In genomic region chr6:148816117-148816516, GRCh38 we compare ENCODE assay signal across 2 cellular contexts.
TF ChIP-seq lines count a peak whose summit lies in the region.

No MANE protein-coding gene starts in this region.

TF ChIP-seq in HepG2, 621 proteins besides CTCF, POLR2A, EP300 and RAD21 (continued from another document):
- 0 out of 2 replicates have a peak, but pooled peaks have one; percentile 8 for TF ChIP-seq MNT (IDR thresholded peaks at IDR 0.05)

TF ChIP-seq in H1, 55 proteins besides CTCF, POLR2A, EP300 and RAD21 (continued from another document):
- TF ChIP-seq BCL11A (IDR thresholded peaks at IDR 0.05; ENCODE audit: low read depth in 2 of 2, low read length in 2 of 2) = no peak
- no peak for TF ChIP-seq EZH2 (IDR thresholded peaks at IDR 0.05; ENCODE audit: low read depth, low read length, severe bottlenecking)
- no peak for TF ChIP-seq NRF1 (IDR thresholded peaks at IDR 0.05; ENCODE audit: low read depth, low read length)
- TF ChIP-seq SIN3A (conservative IDR thresholded peaks at IDR 0.05 in 1 of 2, IDR thresholded peaks at IDR 0.05 in 1 of 2; ENCODE audit: low read depth in 1 of 2, low read length in 2 of 2) = no peak
